8 cellular contexts compared by ENCODE assay signal in the genomic region with DNA sequence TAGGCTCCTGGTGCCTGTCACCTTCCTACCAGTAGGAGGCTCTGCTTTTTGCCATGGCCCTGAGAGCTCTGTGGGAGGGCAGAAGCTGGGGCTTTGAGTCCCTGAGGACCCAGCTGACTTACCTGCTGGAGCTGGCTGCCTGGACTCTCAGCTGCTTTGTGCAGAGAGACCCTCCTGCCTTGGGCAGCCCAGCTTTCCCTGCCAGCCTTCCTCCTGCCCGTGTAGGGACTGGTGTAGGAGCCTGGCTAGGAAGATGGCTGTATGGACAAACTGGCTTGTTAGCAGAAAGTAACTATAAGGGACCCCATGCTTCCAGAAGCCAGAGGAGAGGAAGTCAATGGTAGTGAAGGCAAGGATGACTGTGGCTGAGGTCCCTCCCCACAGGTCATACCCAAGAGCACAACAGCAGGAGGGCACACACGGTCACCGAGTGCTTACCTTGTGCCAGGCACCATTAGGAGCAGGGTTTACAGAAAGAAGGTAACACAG.
DNase-seq lines count a peak whose midpoint lies in the region; ATAC-seq, FAIRE-seq and TF ChIP-seq lines count a peak whose summit lies in the region.

No MANE protein-coding gene starts in this region.

- no peaks in the 10 kb centered on the region for H3F3A ChIP-seq in DOHH2 (ENCODE audit: control insufficient read depth, insufficient read depth)

- H4K20me1 ChIP-seq in DOHH2 (ENCODE audit: control insufficient read depth, insufficient read depth, low read depth, low read length), result peaks cover 5% of the 10 kb centered on the region; the same call in 1 of the 2 replicates

- no peak overlapping the region for H3K4me3 ChIP-seq in DOHH2 (ENCODE audit: low read length)

- H3K4me2 ChIP-seq in DOHH2 (ENCODE audit: low read length), result no peak overlapping the region

- H3K9me3 ChIP-seq in DOHH2 (ENCODE audit: control insufficient read depth, insufficient read depth, low read length), result no peaks in the 10 kb centered on the region

- peaks cover 4% of the 10 kb centered on the region; the same call in 1 of the 2 replicates for H3K27me3 ChIP-seq in DOHH2 (ENCODE audit: control insufficient read depth, low read length)

- no peaks in the 10 kb centered on the region for H3K9me2 ChIP-seq in DOHH2 (replicated peaks; ENCODE audit: control insufficient read depth, low read length)

- TF ChIP-seq CTCF in DOHH2 (IDR thresholded peaks at IDR 0.05; ENCODE audit: low read depth, low read length, poor library complexity, severe bottlenecking), result peak; percentile 67

- no peak for FAIRE-seq in urothelium cell line (lab: Jason Lieb, UNC)

- no peak overlapping the region for H3K27ac ChIP-seq in DOHH2 (ENCODE audit: low read depth, low read length)
- H3K27ac ChIP-seq in angular gyrus (ENCODE audit: low read depth, low read length), result peak overlapping the region; percentile 48

- TF ChIP-seq POLR2A in GM18505 (IDR thresholded peaks at IDR 0.05; ENCODE audit: borderline replicate concordance, extremely low read depth, insufficient read depth, insufficient read length), result no peak

- H3K4me1 ChIP-seq in DOHH2 (ENCODE audit: control insufficient read depth, low read length), result no peaks in the 10 kb centered on the region

- DNase-seq in NCI-H226, result peak; percentile 50
- DNase-seq in kidney glomerular epithelial cell (lab: John Stamatoyannopoulos, UW), result peak; percentile 48
- DNase-seq in urothelium cell line (ENCODE audit: low spot score), result peak; percentile 62
- no peak for DNase-seq in retina

- H3K79me2 ChIP-seq in DOHH2 (ENCODE audit: control insufficient read depth, low read length), result no peaks in the 10 kb centered on the region

- H3K36me3 ChIP-seq in DOHH2 (ENCODE audit: control insufficient read depth, low read length), result peaks cover 50% of the 10 kb centered on the region

- ATAC-seq in GM21529 (IDR thresholded peaks at IDR 0.05; ENCODE audit: unreplicated experiment) (peak; percentile 69), GM18505 (IDR thresholded peaks at IDR 0.05; ENCODE audit: unreplicated experiment) (no peak)
